ENCODE assay signal across 8 cellular contexts in genomic region chr5:44809215-44809955, GRCh38. TPM values are rescaled to one million over a fixed set of nuclear protein-coding genes. Genes with fewer than 3 reads are reported as not detected.
DNase-seq lines count a peak whose midpoint lies in the region; ATAC-seq and TF ChIP-seq lines count a peak whose summit lies in the region.

No MANE protein-coding gene starts in this region.

- H3K27me3 ChIP-seq in BE2C, result no peaks in the 10 kb centered on the region
- no peaks in the 10 kb centered on the region for H3K27me3 ChIP-seq in mucosa of rectum (ENCODE audit: control insufficient read depth in 2 of 2, insufficient read depth in 2 of 2, low read length in 2 of 2)

- peak overlapping the region; percentile 93 to 95 for H3K27ac ChIP-seq in mucosa of rectum (ENCODE audit: low read depth in 2 of 2, low read length in 2 of 2)

- TF ChIP-seq CTCF in BE2C (IDR thresholded peaks at IDR 0.05; ENCODE audit: low read depth, low read length), result no peak
- TF ChIP-seq CTCF in epithelial cell of esophagus (IDR thresholded peaks at IDR 0.05; ENCODE audit: insufficient read depth, low read depth, low read length, missing control alignments), result peak; percentile 5

- no peaks in the 10 kb centered on the region for H3K4me1 ChIP-seq in BE2C
- peaks cover 10 to 11% of the 10 kb centered on the region in 2 donors for H3K4me1 ChIP-seq in mucosa of rectum (ENCODE audit: control insufficient read depth in 2 of 2, insufficient read depth in 2 of 2, low read length in 2 of 2)

- H3K9me3 ChIP-seq in BE2C (no peaks in the 10 kb centered on the region), mucosa of rectum (ENCODE audit: control insufficient read depth in 2 of 2, low read length in 2 of 2) (no peaks in the 10 kb centered on the region)

- ATAC-seq in GM19035 (IDR thresholded peaks at IDR 0.05; ENCODE audit: unreplicated experiment), result peak; percentile 41
- peak; percentile 45 for ATAC-seq in HG03342 (IDR thresholded peaks at IDR 0.05; ENCODE audit: unreplicated experiment)

- H3K4me3 ChIP-seq in BE2C (ENCODE audit: low read depth, low read length) (peak overlapping the region; percentile 79), epithelial cell of esophagus (ENCODE audit: low read length) (peak overlapping the region; percentile 92), mucosa of rectum (ENCODE audit: low read length in 2 of 2) (peak overlapping the region; percentile 95 to 97)

- peak overlapping the region; percentile 92 to 98 for H3K9ac ChIP-seq in mucosa of rectum (ENCODE audit: low read depth in 1 of 2, low read length in 2 of 2)

- peak; percentile 58 for DNase-seq in BE2C
- peak; percentile 66 to 73 for DNase-seq in NCI-H524 (lab: John Stamatoyannopoulos, UW)
- peak; percentile 12 to 20 (median 17) for DNase-seq in activated CD8-positive, alpha-beta memory T cell treated with anti-CD3 and anti-CD28 coated beads for 48 hours (ENCODE audit: low read depth in 2 of 3, low spot score in 2 of 3)
- DNase-seq in epithelial cell of esophagus (ENCODE audit: low read depth), result peak; percentile 79
- peak; percentile 12 for DNase-seq in stimulated activated CD8-positive, alpha-beta memory T cell treated with anti-CD3 and anti-CD28 coated beads, Interleukin-7, amount 100 ng/mL, for 24 hours (ENCODE audit: low read depth)

- H3K36me3 ChIP-seq in BE2C (peaks cover 34% of the 10 kb centered on the region), mucosa of rectum (ENCODE audit: control insufficient read depth in 2 of 2, insufficient read depth in 2 of 2, low read length in 2 of 2) (peaks cover 22 to 23% of the 10 kb centered on the region in 2 donors)

RNA-seq across cellular contexts. Expression of gene MRPS30, which starts 0.6 kb away (rescaled TPM):
- 51.7 TPM for polyA plus RNA-seq in BE2C (2012; ENCODE audit: insufficient read depth, insufficient read length, low read depth)

Comparison
In these comparisons a context has a peak if more than half of its experiments do, and no peak if none do; other contexts are left out.
1. Peak in every context shown above with its lines: DNase-seq, ATAC-seq, H3K4me3 ChIP-seq and H3K27ac ChIP-seq.
2. DNase-seq: peak in every context shown above with its lines; median percentile 79 in epithelial cell of esophagus; 70 in NCI-H524; 58 in BE2C; 17 in activated CD8-positive, alpha-beta memory T cell treated with anti-CD3 and anti-CD28 coated beads for 48 hours; 12 in stimulated activated CD8-positive, alpha-beta memory T cell treated with anti-CD3 and anti-CD28 coated beads, Interleukin-7, amount 100 ng/mL, for 24 hours.